In the genomic region with DNA sequence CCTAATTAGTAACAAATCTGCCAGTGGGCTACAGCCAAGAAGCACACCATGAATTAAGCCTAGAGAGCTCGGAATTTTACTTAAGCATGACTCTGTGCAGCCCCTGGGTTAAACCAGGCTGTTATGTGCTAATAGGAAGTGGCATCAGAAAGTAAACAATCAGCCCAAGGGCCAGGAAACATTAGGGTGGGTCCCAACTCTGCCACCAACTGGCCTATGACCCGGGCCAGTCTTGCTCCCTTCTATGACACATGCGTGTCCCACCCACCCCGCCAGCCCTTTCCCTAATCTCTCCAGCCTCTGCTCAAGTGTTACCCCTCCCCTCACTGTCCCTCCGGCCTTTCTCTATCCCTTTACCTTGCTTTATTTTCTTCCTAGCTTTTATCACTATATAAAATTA, we compare ENCODE assay signal across 31 cellular contexts. TPM values are rescaled to one million over a fixed set of nuclear protein-coding genes. Genes with fewer than 3 reads are reported as not detected.
DNase-seq lines count a peak whose midpoint lies in the region; ATAC-seq, FAIRE-seq and TF ChIP-seq lines count a peak whose summit lies in the region.
"Had no signal": no experiment of that assay in that cellular context is flagged by ENCODE, and none has a peak within 500 bp of the region (broad histone marks: within the 10 kb centered on the region; RNA-seq: fewer than 3 reads in every experiment).

No MANE protein-coding gene starts in this region.

- DNase-seq in CD14-positive monocyte (ENCODE audit: low spot score), result peak; percentile 55
- DNase-seq in NOMO-1 (lab: John Stamatoyannopoulos, UW; ENCODE audit: unreplicated experiment in 2 of 2), result peak; percentile 59 to 77
- DNase-seq in right cardiac atrium, result no peak
- peak; percentile 82 for DNase-seq in osteoblast (ENCODE audit: insufficient read length, low spot score, missing footprints)
- no peak for DNase-seq in GM12891 (ENCODE audit: insufficient read length, low spot score)
- no peak for DNase-seq in NCI-H1417 treated with DMSO at 0.1 percent for 48 hours (lab: John Stamatoyannopoulos, UW)
- no peak for DNase-seq in stimulated activated CD4-positive, alpha-beta T cell treated with anti-CD3 and anti-CD28 coated beads, Interleukin-12 subunit alpha, Interleukin-12 subunit beta, amount 100 ng/mL, for 4 hours
- DNase-seq: activated CD4-positive, CD25-positive, alpha-beta regulatory T cell; activated gamma-delta T cell; activated naive CD8-positive, alpha-beta T cell treated with anti-CD3 and anti-CD28 coated beads for 36 hours; activated T-cell treated with anti-CD3 and anti-CD28 coated beads, Interleukin-2, amount 50 U/mL, for 24 hours; Caco-2; DMS53; effector CD8-positive, alpha-beta T cell; erythroblast; H9; mucosa of descending colon; NCI-H1436; NCI-H2081 treated with DMSO at 0.1 percent for 48 hours; NCI-H226; NCI-H526 treated with DMSO at 0.1 percent for 48 hours; pancreas; stimulated activated CD4-positive, alpha-beta T cell treated with anti-CD3 and anti-CD28 coated beads, Interleukin-2, amount 100 ng/mL, for 24 hours; T-cell; tibial artery had no signal

- H3K9me3 Mint-ChIP-seq in CD14-positive monocyte, result no peaks in the 10 kb centered on the region
- H3K9me3 Mint-ChIP-seq: activated naive CD8-positive, alpha-beta T cell treated with anti-CD3 and anti-CD28 coated beads for 36 hours; activated T-cell treated with anti-CD3 and anti-CD28 coated beads, Interleukin-2, amount 50 U/mL, for 24 hours; H9; nephron; T-cell had no signal

- peak overlapping the region; percentile 64 to 78 for H3K4me3 Mint-ChIP-seq in CD14-positive monocyte
- H3K4me3 Mint-ChIP-seq: activated naive CD8-positive, alpha-beta T cell treated with anti-CD3 and anti-CD28 coated beads for 36 hours; activated T-cell treated with anti-CD3 and anti-CD28 coated beads, Interleukin-2, amount 50 U/mL, for 24 hours; H9; nephron; T-cell had no signal

- H3K36me3 ChIP-seq in osteoblast (ENCODE audit: insufficient read depth, low read length), result peaks cover 62% of the 10 kb centered on the region

- ATAC-seq in right cardiac atrium, result peak; percentile 75 to 81
- ATAC-seq: mucosa of descending colon, T-cell had no signal

- no peak overlapping the region for H2AFZ ChIP-seq in osteoblast (ENCODE audit: low read length)

- intact Hi-C loops in CD14-positive monocyte (cut with micrococcal nuclease) (loop anchor here in 1 of 2 donors (2.0 kb wide), 1 partner anchor 14 kb away; the partner anchor contains the start of genes SMCR8 and TOP3A), right cardiac atrium (cut with DNase I) (no loop called here)

- H3K27ac ChIP-seq in right cardiac atrium (ENCODE audit: low read length) (no peak overlapping the region), osteoblast (ENCODE audit: low read depth, low read length) (no peak overlapping the region)
- H3K27ac ChIP-seq: pancreas, tibial artery had no signal

- no peaks in the 10 kb centered on the region for H3K79me2 ChIP-seq in osteoblast (ENCODE audit: insufficient read depth, low read length)

- H3K27ac Mint-ChIP-seq in CD14-positive monocyte, result peak overlapping the region; percentile 91 to 97 (median 95)
- H3K27ac Mint-ChIP-seq: activated naive CD8-positive, alpha-beta T cell treated with anti-CD3 and anti-CD28 coated beads for 36 hours; activated T-cell treated with anti-CD3 and anti-CD28 coated beads, Interleukin-2, amount 50 U/mL, for 24 hours; H9; nephron; T-cell had no signal

- no peaks in the 10 kb centered on the region for H3K27me3 Mint-ChIP-seq in CD14-positive monocyte (ENCODE audit: low read depth in 3 of 3)
- H3K27me3 Mint-ChIP-seq: activated naive CD8-positive, alpha-beta T cell treated with anti-CD3 and anti-CD28 coated beads for 36 hours; activated T-cell treated with anti-CD3 and anti-CD28 coated beads, Interleukin-2, amount 50 U/mL, for 24 hours; T-cell had no signal

- H3K4me3 ChIP-seq in right cardiac atrium (ENCODE audit: low read length) (no peak overlapping the region), osteoblast (ENCODE audit: insufficient read depth, low read length) (no peak overlapping the region)
- H3K4me3 ChIP-seq: BLaER1 treated with 17β-estradiol and CSF1 and Interleukin-3, amounts not matched to agents 10 nM and 100 nM; lung; mucosa of descending colon; pancreas; smooth muscle cell; tibial artery had no signal

- no peaks in the 10 kb centered on the region for H4K20me1 ChIP-seq in osteoblast (ENCODE audit: insufficient read depth, low read length)

- H3K4me1 ChIP-seq in right cardiac atrium (ENCODE audit: control insufficient read depth, insufficient read depth, low read length), result no peaks in the 10 kb centered on the region
- no peaks in the 10 kb centered on the region for H3K4me1 ChIP-seq in osteoblast (ENCODE audit: insufficient read depth, low read length)
- H3K4me1 ChIP-seq: pancreas, tibial artery had no signal

- peaks cover 65% of the 10 kb centered on the region for H3K4me1 Mint-ChIP-seq in CD14-positive monocyte
- H3K4me1 Mint-ChIP-seq: activated naive CD8-positive, alpha-beta T cell treated with anti-CD3 and anti-CD28 coated beads for 36 hours; H9; nephron; T-cell had no signal

- H3K9me3 ChIP-seq in right cardiac atrium (ENCODE audit: control insufficient read depth, low read length) (no peaks in the 10 kb centered on the region), osteoblast (ENCODE audit: low read depth, low read length) (no peaks in the 10 kb centered on the region)
- H3K9me3 ChIP-seq: BLaER1 treated with 17β-estradiol and CSF1 and Interleukin-3, amounts not matched to agents 10 nM and 100 nM; Caco-2; mucosa of descending colon; pancreas; tibial artery had no signal

- peaks cover 41 to 58% of the 10 kb centered on the region in 2 donors for H3K36me3 Mint-ChIP-seq in CD14-positive monocyte

- no peak for TF ChIP-seq POLR2A in GM12891 (IDR thresholded peaks at IDR 0.05; ENCODE audit: low read depth, low read length)

- WGBS in right cardiac atrium, result 83% methylated on average over 5 of the region's 5 CpGs

- FAIRE-seq in GM12891 (lab: Jason Lieb, UNC), result no peak
- FAIRE-seq: bronchial epithelial cell, islet of Langerhans, pancreas had no signal

- no peak overlapping the region for H3K4me2 ChIP-seq in osteoblast (ENCODE audit: insufficient read depth, low read length)
- H3K4me2 ChIP-seq: smooth muscle cell had no signal

- H3K27me3 ChIP-seq in right cardiac atrium (ENCODE audit: control insufficient read depth, insufficient read depth) (no peaks in the 10 kb centered on the region), osteoblast (ENCODE audit: insufficient read depth, low read length) (no peaks in the 10 kb centered on the region)
- H3K27me3 ChIP-seq: BLaER1 treated with 17β-estradiol and CSF1 and Interleukin-3, amounts not matched to agents 10 nM and 100 nM; pancreas; tibial artery had no signal

- TF ChIP-seq CTCF in CD14-positive monocyte (IDR thresholded peaks at IDR 0.05) (no peak), osteoblast (IDR thresholded peaks at IDR 0.05; ENCODE audit: extremely low read depth, low read depth, low read length) (no peak)

TF ChIP-seq in GM12891, 5 proteins besides CTCF, POLR2A, EP300 and RAD21:
- TF ChIP-seq PAX5 (IDR thresholded peaks at IDR 0.05; ENCODE audit: insufficient read depth, low read length, severe bottlenecking) (no peak), POU2F2 (IDR thresholded peaks at IDR 0.05; ENCODE audit: low read depth, low read length) (no peak), TAF1 (IDR thresholded peaks at IDR 0.05; ENCODE audit: low read depth, low read length) (no peak), SPI1 (IDR thresholded peaks at IDR 0.05; ENCODE audit: low read depth, low read length) (no peak)

RNA-seq across cellular contexts. Expression of gene TOP3A, which starts 13.7 kb away (rescaled TPM):
- polyA plus RNA-seq in CD14-positive monocyte (10 to 100 TPM; 15.2 to 22.3 TPM), right cardiac atrium (8.9 TPM)
- total RNA-seq in right cardiac atrium (10 to 100 TPM; 10.6 to 14.9 (median 12.7) TPM), osteoblast (36.2 and 39.5 TPM in 2 replicates)
- polyA plus RNA-seq in GM12891 (2012; ENCODE audit: low read depth, missing spikeins), result 19.0 TPM

RNA-seq across cellular contexts. Expression of gene SMCR8, which starts 14.0 kb away (rescaled TPM):
- 1 to 10 TPM; 2.4 to 5.3 TPM for polyA plus RNA-seq in CD14-positive monocyte
- 10 to 100 TPM; 10.7 to 13.3 (median 11.7) TPM for total RNA-seq in right cardiac atrium
- polyA plus RNA-seq in right cardiac atrium, result 5.3 TPM
- 22.1 TPM in 2 replicates for total RNA-seq in osteoblast
- polyA plus RNA-seq in GM12891 (2012; ENCODE audit: low read depth, missing spikeins), result 7.8 TPM

RNA-seq across cellular contexts. Expression of gene MIEF2, which starts 40.6 kb away (rescaled TPM):
- 1 to 10 TPM; 4.9 to 6.1 TPM for polyA plus RNA-seq in CD14-positive monocyte
- total RNA-seq in right cardiac atrium, result 10 to 100 TPM; 17.6 to 20.7 (median 19.6) TPM
- 13.1 TPM for polyA plus RNA-seq in right cardiac atrium
- total RNA-seq in osteoblast, result 14.5 and 16.5 TPM in 2 replicates
- polyA plus RNA-seq in GM12891 (2012; ENCODE audit: low read depth, missing spikeins), result 3.6 TPM

RNA-seq across cellular contexts. Expression of gene FLII, which starts 42.5 kb away (rescaled TPM):
- 100 to 1,000 TPM; 145 to 227 TPM for polyA plus RNA-seq in CD14-positive monocyte
- 100 to 1,000 TPM; 176 to 217 (median 194) TPM for total RNA-seq in right cardiac atrium
- polyA plus RNA-seq in right cardiac atrium, result 166 TPM
- total RNA-seq in osteoblast, result 208 and 212 TPM in 2 replicates
- polyA plus RNA-seq in GM12891 (2012; ENCODE audit: low read depth, missing spikeins), result 87.8 TPM

Comparison
In these comparisons a context has a peak if more than half of its experiments do, and no peak if none do; other contexts are left out.
1. DNase-seq: peak in CD14-positive monocyte (single experiment), NOMO-1 (2 of 2) and osteoblast (single experiment); none in right cardiac atrium (0 of 3), GM12891 (single experiment), NCI-H1417 treated with DMSO at 0.1 percent for 48 hours (single experiment) and stimulated activated CD4-positive, alpha-beta T cell treated with anti-CD3 and anti-CD28 coated beads, Interleukin-12 subunit alpha, Interleukin-12 subunit beta, amount 100 ng/mL, for 4 hours (single experiment).